In the genomic region with DNA sequence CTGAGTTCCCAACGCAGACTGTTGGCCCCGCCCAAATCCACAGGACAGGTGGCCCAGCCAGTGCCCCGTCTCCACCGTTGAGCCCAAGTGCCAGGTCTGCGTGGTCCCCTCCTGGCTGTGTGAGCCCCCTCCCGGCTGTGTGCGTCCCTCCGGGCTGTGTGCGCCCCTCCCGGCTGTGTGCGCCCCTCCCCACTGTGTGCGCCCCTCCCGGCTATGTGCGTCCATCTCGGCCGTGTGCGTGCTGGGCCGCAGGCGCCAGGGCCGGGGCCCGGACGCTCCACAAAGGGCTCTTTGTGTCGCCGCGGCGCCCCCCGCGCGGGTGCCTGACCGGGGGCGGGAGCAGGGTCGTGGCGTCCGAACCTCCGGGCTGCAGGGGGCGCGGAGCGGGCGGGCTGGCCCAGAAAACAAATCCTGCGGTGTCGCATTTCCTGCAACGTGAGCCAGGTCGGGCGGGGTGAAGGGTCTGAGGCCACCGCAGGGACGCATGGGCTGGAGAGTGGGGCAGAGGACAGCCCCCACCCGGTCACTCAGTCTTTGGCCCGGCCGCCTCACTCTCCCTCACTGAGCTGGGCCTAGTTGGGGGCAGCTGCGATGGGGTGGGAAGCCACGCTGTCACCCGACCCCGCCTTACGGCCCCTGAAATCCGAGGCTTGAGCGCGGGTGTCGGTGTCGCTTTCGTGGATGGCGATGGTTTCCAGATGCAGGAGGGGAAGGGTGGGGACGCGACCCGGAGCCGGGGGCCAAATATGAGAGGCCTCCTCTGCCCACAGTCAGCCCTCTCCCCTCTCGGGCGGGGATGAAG, we compare ENCODE assay signal across 1 cellular context.
TF ChIP-seq lines count a peak whose summit lies in the region.

No MANE protein-coding gene starts in this region.

TF ChIP-seq in HepG2, 621 proteins besides CTCF, POLR2A, EP300 and RAD21 (continued from another document and continues in another):
- TF ChIP-seq, protein P1, sequence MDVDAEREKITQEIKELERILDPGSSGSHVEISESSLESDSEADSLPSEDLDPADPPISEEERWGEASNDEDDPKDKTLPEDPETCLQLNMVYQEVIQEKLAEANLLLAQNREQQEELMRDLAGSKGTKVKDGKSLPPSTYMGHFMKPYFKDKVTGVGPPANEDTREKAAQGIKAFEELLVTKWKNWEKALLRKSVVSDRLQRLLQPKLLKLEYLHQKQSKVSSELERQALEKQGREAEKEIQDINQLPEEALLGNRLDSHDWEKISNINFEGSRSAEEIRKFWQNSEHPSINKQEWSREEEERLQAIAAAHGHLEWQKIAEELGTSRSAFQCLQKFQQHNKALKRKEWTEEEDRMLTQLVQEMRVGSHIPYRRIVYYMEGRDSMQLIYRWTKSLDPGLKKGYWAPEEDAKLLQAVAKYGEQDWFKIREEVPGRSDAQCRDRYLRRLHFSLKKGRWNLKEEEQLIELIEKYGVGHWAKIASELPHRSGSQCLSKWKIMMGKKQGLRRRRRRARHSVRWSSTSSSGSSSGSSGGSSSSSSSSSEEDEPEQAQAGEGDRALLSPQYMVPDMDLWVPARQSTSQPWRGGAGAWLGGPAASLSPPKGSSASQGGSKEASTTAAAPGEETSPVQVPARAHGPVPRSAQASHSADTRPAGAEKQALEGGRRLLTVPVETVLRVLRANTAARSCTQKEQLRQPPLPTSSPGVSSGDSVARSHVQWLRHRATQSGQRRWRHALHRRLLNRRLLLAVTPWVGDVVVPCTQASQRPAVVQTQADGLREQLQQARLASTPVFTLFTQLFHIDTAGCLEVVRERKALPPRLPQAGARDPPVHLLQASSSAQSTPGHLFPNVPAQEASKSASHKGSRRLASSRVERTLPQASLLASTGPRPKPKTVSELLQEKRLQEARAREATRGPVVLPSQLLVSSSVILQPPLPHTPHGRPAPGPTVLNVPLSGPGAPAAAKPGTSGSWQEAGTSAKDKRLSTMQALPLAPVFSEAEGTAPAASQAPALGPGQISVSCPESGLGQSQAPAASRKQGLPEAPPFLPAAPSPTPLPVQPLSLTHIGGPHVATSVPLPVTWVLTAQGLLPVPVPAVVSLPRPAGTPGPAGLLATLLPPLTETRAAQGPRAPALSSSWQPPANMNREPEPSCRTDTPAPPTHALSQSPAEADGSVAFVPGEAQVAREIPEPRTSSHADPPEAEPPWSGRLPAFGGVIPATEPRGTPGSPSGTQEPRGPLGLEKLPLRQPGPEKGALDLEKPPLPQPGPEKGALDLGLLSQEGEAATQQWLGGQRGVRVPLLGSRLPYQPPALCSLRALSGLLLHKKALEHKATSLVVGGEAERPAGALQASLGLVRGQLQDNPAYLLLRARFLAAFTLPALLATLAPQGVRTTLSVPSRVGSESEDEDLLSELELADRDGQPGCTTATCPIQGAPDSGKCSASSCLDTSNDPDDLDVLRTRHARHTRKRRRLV (CRISPR knock-in tag; IDR thresholded peaks at IDR 0.05) = peak; percentile 85; the same call in 1 of the 2 replicates
- TF ChIP-seq MEIS1 (CRISPR knock-in tag; IDR thresholded peaks at IDR 0.05; ENCODE audit: borderline replicate concordance) = peak; percentile 71; the same call in 1 of the 2 replicates
- peak; percentile 16 for TF ChIP-seq CBX1 (IDR thresholded peaks at IDR 0.05; ENCODE audit: low read depth)
- TF ChIP-seq CENPX (CRISPR knock-in tag; IDR thresholded peaks at IDR 0.05) = no peak
- TF ChIP-seq, protein P2, sequence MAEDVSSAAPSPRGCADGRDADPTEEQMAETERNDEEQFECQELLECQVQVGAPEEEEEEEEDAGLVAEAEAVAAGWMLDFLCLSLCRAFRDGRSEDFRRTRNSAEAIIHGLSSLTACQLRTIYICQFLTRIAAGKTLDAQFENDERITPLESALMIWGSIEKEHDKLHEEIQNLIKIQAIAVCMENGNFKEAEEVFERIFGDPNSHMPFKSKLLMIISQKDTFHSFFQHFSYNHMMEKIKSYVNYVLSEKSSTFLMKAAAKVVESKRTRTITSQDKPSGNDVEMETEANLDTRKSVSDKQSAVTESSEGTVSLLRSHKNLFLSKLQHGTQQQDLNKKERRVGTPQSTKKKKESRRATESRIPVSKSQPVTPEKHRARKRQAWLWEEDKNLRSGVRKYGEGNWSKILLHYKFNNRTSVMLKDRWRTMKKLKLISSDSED (CRISPR knock-in tag; IDR thresholded peaks at IDR 0.05) = no peak
- TF ChIP-seq, protein P3, sequence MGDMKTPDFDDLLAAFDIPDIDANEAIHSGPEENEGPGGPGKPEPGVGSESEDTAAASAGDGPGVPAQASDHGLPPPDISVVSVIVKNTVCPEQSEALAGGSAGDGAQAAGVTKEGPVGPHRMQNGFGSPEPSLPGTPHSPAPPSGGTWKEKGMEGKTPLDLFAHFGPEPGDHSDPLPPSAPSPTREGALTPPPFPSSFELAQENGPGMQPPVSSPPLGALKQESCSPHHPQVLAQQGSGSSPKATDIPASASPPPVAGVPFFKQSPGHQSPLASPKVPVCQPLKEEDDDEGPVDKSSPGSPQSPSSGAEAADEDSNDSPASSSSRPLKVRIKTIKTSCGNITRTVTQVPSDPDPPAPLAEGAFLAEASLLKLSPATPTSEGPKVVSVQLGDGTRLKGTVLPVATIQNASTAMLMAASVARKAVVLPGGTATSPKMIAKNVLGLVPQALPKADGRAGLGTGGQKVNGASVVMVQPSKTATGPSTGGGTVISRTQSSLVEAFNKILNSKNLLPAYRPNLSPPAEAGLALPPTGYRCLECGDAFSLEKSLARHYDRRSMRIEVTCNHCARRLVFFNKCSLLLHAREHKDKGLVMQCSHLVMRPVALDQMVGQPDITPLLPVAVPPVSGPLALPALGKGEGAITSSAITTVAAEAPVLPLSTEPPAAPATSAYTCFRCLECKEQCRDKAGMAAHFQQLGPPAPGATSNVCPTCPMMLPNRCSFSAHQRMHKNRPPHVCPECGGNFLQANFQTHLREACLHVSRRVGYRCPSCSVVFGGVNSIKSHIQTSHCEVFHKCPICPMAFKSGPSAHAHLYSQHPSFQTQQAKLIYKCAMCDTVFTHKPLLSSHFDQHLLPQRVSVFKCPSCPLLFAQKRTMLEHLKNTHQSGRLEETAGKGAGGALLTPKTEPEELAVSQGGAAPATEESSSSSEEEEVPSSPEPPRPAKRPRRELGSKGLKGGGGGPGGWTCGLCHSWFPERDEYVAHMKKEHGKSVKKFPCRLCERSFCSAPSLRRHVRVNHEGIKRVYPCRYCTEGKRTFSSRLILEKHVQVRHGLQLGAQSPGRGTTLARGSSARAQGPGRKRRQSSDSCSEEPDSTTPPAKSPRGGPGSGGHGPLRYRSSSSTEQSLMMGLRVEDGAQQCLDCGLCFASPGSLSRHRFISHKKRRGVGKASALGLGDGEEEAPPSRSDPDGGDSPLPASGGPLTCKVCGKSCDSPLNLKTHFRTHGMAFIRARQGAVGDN (CRISPR knock-in tag; IDR thresholded peaks at IDR 0.05) = peak; percentile 84
- peak; percentile 56; the same call in 1 of the 2 replicates for TF ChIP-seq ZSCAN29 (CRISPR knock-in tag; conservative IDR thresholded peaks at IDR 0.05)
- TF ChIP-seq ZNF343 (CRISPR knock-in tag; IDR thresholded peaks at IDR 0.05) = no peak; the same call in 1 of the 2 replicates
- TF ChIP-seq, protein P4, sequence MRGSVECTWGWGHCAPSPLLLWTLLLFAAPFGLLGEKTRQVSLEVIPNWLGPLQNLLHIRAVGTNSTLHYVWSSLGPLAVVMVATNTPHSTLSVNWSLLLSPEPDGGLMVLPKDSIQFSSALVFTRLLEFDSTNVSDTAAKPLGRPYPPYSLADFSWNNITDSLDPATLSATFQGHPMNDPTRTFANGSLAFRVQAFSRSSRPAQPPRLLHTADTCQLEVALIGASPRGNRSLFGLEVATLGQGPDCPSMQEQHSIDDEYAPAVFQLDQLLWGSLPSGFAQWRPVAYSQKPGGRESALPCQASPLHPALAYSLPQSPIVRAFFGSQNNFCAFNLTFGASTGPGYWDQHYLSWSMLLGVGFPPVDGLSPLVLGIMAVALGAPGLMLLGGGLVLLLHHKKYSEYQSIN (CRISPR knock-in tag; IDR thresholded peaks at IDR 0.05; ENCODE audit: borderline replicate concordance) = no peak
- peak; percentile 64; the same call in 1 of the 2 replicates for TF ChIP-seq RFXAP (CRISPR knock-in tag; IDR thresholded peaks at IDR 0.05; ENCODE audit: borderline replicate concordance)
- peak; percentile 32; the same call in 1 of the 2 replicates for TF ChIP-seq PHF20 (CRISPR knock-in tag; IDR thresholded peaks at IDR 0.05)
- TF ChIP-seq, protein P5, sequence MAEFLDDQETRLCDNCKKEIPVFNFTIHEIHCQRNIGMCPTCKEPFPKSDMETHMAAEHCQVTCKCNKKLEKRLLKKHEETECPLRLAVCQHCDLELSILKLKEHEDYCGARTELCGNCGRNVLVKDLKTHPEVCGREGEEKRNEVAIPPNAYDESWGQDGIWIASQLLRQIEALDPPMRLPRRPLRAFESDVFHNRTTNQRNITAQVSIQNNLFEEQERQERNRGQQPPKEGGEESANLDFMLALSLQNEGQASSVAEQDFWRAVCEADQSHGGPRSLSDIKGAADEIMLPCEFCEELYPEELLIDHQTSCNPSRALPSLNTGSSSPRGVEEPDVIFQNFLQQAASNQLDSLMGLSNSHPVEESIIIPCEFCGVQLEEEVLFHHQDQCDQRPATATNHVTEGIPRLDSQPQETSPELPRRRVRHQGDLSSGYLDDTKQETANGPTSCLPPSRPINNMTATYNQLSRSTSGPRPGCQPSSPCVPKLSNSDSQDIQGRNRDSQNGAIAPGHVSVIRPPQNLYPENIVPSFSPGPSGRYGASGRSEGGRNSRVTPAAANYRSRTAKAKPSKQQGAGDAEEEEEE (CRISPR knock-in tag; IDR thresholded peaks at IDR 0.05; ENCODE audit: borderline replicate concordance) = no peak
- no peak for TF ChIP-seq KAT2B (IDR thresholded peaks at IDR 0.05; ENCODE audit: borderline replicate concordance, low read depth, low read length)
- no peak for TF ChIP-seq ZFP36L1 (CRISPR knock-in tag; IDR thresholded peaks at IDR 0.05)
- no peak for TF ChIP-seq HCFC1 (IDR thresholded peaks at IDR 0.05; ENCODE audit: low read depth, low read length)
- no peak for TF ChIP-seq XRCC5 (optimal IDR thresholded peaks at IDR 0.05; ENCODE audit: low read length)
- no peak for TF ChIP-seq SUZ12 (IDR thresholded peaks at IDR 0.05; ENCODE audit: low read depth, low read length)
- 0 out of 2 replicates have a peak, but pooled peaks have one; percentile 45 for TF ChIP-seq POGZ (CRISPR knock-in tag; IDR thresholded peaks at IDR 0.05)
- TF ChIP-seq MTF1 (CRISPR knock-in tag; IDR thresholded peaks at IDR 0.05) = no peak
- TF ChIP-seq ZNF652 (CRISPR knock-in tag; IDR thresholded peaks at IDR 0.05; ENCODE audit: borderline replicate concordance, low read depth) = no peak; the same call in 1 of the 2 replicates
- TF ChIP-seq, protein P6, sequence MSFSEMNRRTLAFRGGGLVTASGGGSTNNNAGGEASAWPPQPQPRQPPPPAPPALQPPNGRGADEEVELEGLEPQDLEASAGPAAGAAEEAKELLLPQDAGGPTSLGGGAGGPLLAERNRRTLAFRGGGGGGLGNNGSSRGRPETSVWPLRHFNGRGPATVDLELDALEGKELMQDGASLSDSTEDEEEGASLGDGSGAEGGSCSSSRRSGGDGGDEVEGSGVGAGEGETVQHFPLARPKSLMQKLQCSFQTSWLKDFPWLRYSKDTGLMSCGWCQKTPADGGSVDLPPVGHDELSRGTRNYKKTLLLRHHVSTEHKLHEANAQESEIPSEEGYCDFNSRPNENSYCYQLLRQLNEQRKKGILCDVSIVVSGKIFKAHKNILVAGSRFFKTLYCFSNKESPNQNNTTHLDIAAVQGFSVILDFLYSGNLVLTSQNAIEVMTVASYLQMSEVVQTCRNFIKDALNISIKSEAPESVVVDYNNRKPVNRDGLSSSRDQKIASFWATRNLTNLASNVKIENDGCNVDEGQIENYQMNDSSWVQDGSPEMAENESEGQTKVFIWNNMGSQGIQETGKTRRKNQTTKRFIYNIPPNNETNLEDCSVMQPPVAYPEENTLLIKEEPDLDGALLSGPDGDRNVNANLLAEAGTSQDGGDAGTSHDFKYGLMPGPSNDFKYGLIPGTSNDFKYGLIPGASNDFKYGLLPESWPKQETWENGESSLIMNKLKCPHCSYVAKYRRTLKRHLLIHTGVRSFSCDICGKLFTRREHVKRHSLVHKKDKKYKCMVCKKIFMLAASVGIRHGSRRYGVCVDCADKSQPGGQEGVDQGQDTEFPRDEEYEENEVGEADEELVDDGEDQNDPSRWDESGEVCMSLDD (CRISPR knock-in tag; IDR thresholded peaks at IDR 0.05; ENCODE audit: borderline replicate concordance) = peak; percentile 78; the same call in 1 of the 2 replicates
- TF ChIP-seq, protein P7, sequence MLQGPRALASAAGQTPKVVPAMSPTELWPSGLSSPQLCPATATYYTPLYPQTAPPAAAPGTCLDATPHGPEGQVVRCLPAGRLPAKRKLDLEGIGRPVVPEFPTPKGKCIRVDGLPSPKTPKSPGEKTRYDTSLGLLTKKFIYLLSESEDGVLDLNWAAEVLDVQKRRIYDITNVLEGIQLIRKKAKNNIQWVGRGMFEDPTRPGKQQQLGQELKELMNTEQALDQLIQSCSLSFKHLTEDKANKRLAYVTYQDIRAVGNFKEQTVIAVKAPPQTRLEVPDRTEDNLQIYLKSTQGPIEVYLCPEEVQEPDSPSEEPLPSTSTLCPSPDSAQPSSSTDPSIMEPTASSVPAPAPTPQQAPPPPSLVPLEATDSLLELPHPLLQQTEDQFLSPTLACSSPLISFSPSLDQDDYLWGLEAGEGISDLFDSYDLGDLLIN (CRISPR knock-in tag; IDR thresholded peaks at IDR 0.05; ENCODE audit: borderline replicate concordance) = peak; percentile 73; the same call in 1 of the 2 replicates
- TF ChIP-seq HOXD1 (CRISPR knock-in tag; IDR thresholded peaks at IDR 0.05) = peak; percentile 81
- peak; percentile 84 for TF ChIP-seq AGO2 (optimal IDR thresholded peaks at IDR 0.05; ENCODE audit: low read depth, low read length)
- no peak; the same call in 1 of the 2 replicates for TF ChIP-seq KDM1A (CRISPR knock-in tag; IDR thresholded peaks at IDR 0.05)
- TF ChIP-seq CHCHD3 (CRISPR knock-in tag; IDR thresholded peaks at IDR 0.05) = peak; percentile 34; the same call in 1 of the 2 replicates
- peak; percentile 90 for TF ChIP-seq ELF3 (CRISPR knock-in tag; IDR thresholded peaks at IDR 0.05)
- no peak for TF ChIP-seq ZNF510 (CRISPR knock-in tag; IDR thresholded peaks at IDR 0.05; ENCODE audit: low read depth)
- no peak for TF ChIP-seq ZNF101 (CRISPR knock-in tag; IDR thresholded peaks at IDR 0.05; ENCODE audit: borderline replicate concordance, low read depth)
- TF ChIP-seq PHF8 (CRISPR knock-in tag; IDR thresholded peaks at IDR 0.05) = peak; percentile 68
- no peak for TF ChIP-seq MIER3 (CRISPR knock-in tag; IDR thresholded peaks at IDR 0.05; ENCODE audit: borderline replicate concordance)
- TF ChIP-seq, protein P8, sequence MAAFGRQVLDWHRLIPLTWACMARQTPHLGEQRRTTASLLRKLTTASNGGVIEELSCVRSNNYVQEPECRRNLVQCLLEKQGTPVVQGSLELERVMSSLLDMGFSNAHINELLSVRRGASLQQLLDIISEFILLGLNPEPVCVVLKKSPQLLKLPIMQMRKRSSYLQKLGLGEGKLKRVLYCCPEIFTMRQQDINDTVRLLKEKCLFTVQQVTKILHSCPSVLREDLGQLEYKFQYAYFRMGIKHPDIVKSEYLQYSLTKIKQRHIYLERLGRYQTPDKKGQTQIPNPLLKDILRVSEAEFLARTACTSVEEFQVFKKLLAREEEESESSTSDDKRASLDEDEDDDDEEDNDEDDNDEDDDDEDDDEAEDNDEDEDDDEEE (CRISPR knock-in tag; IDR thresholded peaks at IDR 0.05) = peak; percentile 91; the same call in 1 of the 2 replicates
- TF ChIP-seq SOX13 (IDR thresholded peaks at IDR 0.05) = no peak; the same call in 1 of the 2 replicates
- TF ChIP-seq SOX13 (CRISPR knock-in tag; conservative IDR thresholded peaks at IDR 0.05 in 1 of 2, IDR thresholded peaks at IDR 0.05 in 1 of 2) = peak in 1 of 2 experiments; percentile 53; a peak in 1 of 4 replicates
- peak; percentile 87 for TF ChIP-seq NR2C2 (CRISPR knock-in tag; IDR thresholded peaks at IDR 0.05; ENCODE audit: borderline replicate concordance)
